Comparison of ENCODE assay signal across 10 cellular contexts in the genomic region with DNA sequence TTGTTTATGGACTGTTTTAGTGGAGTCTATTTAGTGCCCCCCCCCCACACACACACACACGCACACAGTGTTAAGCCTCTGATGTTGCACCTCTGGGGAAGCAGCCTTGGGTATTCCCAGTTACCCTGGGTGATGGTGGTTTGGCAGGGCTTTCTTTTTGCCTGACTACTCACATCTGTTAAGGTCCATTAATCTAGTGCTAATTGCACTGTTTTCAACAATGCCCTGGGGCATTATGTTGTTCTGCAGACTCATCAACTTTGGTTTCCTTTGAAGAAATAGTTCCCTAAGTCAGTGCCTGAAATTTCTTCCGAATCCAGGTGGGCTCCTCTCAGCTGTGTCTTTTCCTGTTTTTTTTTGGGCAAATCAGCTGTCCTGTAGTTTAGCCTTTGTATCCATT. TPM values are rescaled to one million over a fixed set of nuclear protein-coding genes. Genes with fewer than 3 reads are reported as not detected.
DNase-seq lines count a peak whose midpoint lies in the region; ATAC-seq, FAIRE-seq and TF ChIP-seq lines count a peak whose summit lies in the region.
"Had no signal": no experiment of that assay in that cellular context is flagged by ENCODE, and none has a peak within 500 bp of the region (broad histone marks: within the 10 kb centered on the region; RNA-seq: fewer than 3 reads in every experiment).

No MANE protein-coding gene starts in this region.

- H3K4me2 ChIP-seq in BLaER1 = peak overlapping the region; percentile 62

- peak; percentile 39 for DNase-seq in epithelial cell of esophagus (ENCODE audit: low read depth)
- DNase-seq in GM19239 (ENCODE audit: insufficient read length, low spot score) = no peak
- no peak for DNase-seq in effector memory CD4-positive, alpha-beta T cell
- DNase-seq in activated CD8-positive, alpha-beta memory T cell treated with anti-CD3 and anti-CD28 coated beads for 24 hours = no peak
- DNase-seq in Right ventricle myocardium superior = no peak
- DNase-seq: activated CD4-positive, alpha-beta T cell treated with anti-CD3 and anti-CD28 coated beads, Interleukin-2, amount 50 U/mL, for 48 hours; transverse colon had no signal

- no peak overlapping the region for H3K27ac ChIP-seq in BLaER1
- no peak overlapping the region for H3K27ac ChIP-seq in effector memory CD4-positive, alpha-beta T cell (ENCODE audit: insufficient read depth, low read length, poor library complexity, severe bottlenecking)
- H3K27ac ChIP-seq: transverse colon had no signal

- peak; percentile 92 for ATAC-seq in GM19397 (IDR thresholded peaks at IDR 0.05; ENCODE audit: unreplicated experiment)
- peak; percentile 84 for ATAC-seq in HG03342 (IDR thresholded peaks at IDR 0.05; ENCODE audit: unreplicated experiment)
- ATAC-seq in Right ventricle myocardium superior (ENCODE audit: poor library complexity) = no peak

- H3K9ac ChIP-seq in BLaER1 = no peak overlapping the region

- no peak for FAIRE-seq in GM19239 (lab: Jason Lieb, UNC)

- TF ChIP-seq CTCF in epithelial cell of esophagus (IDR thresholded peaks at IDR 0.05; ENCODE audit: insufficient read depth, low read depth, low read length, missing control alignments) = no peak

- H3K9me3 ChIP-seq in BLaER1 = peaks cover 28% of the 10 kb centered on the region
- no peaks in the 10 kb centered on the region for H3K9me3 ChIP-seq in effector memory CD4-positive, alpha-beta T cell (ENCODE audit: control insufficient read depth, low read length)
- H3K9me3 ChIP-seq: transverse colon had no signal

- intact Hi-C loops in Right ventricle myocardium superior (cut with DNase I) = no loop called here

- peaks cover 19% of the 10 kb centered on the region for H3K36me3 ChIP-seq in BLaER1
- H3K36me3 ChIP-seq in effector memory CD4-positive, alpha-beta T cell (ENCODE audit: control insufficient read depth, insufficient read depth, low read length) = peaks cover 8% of the 10 kb centered on the region
- H3K36me3 ChIP-seq: transverse colon had no signal

- peaks cover 59% of the 10 kb centered on the region for H4K20me1 ChIP-seq in BLaER1

- peaks cover 24% of the 10 kb centered on the region for H3K4me1 ChIP-seq in BLaER1
- no peaks in the 10 kb centered on the region for H3K4me1 ChIP-seq in effector memory CD4-positive, alpha-beta T cell (ENCODE audit: control insufficient read depth, insufficient read depth, low read length, poor library complexity, severe bottlenecking)

- H3K4me3 ChIP-seq in BLaER1 (no peak overlapping the region), epithelial cell of esophagus (ENCODE audit: low read length) (no peak overlapping the region)
- no peak overlapping the region for H3K4me3 ChIP-seq in effector memory CD4-positive, alpha-beta T cell (ENCODE audit: insufficient read depth, low read depth, low read length, poor library complexity, severe bottlenecking)
- H3K4me3 ChIP-seq: transverse colon had no signal

- H3K27me3 ChIP-seq in BLaER1 = no peaks in the 10 kb centered on the region
- no peaks in the 10 kb centered on the region for H3K27me3 ChIP-seq in effector memory CD4-positive, alpha-beta T cell (replicated peaks; ENCODE audit: control insufficient read depth, insufficient read depth, low read length, poor library complexity, severe bottlenecking)
- H3K27me3 ChIP-seq: transverse colon had no signal

RNA-seq across cellular contexts. Expression of a gene that starts 34.7 kb away (rescaled TPM):
- 12.9 TPM for total RNA-seq in Right ventricle myocardium superior
